In genomic region chr3:50695031-50695430, GRCh38 we compare ENCODE assay signal across 34 cellular contexts. TPM values are rescaled to one million over a fixed set of nuclear protein-coding genes. Genes with fewer than 3 reads are reported as not detected.
DNase-seq lines count a peak whose midpoint lies in the region; FAIRE-seq and TF ChIP-seq lines count a peak whose summit lies in the region.
"Had no signal": no experiment of that assay in that cellular context is flagged by ENCODE, and none has a peak within 500 bp of the region (broad histone marks: within the 10 kb centered on the region; RNA-seq: fewer than 3 reads in every experiment).

No MANE protein-coding gene starts in this region.

- H4K5ac ChIP-seq in H9 (ENCODE audit: insufficient read length, low read depth, low read length), result no peak overlapping the region

- no peak overlapping the region for H3K9ac ChIP-seq in endodermal cell (ENCODE audit: extremely low read depth, low read length, poor library complexity, severe bottlenecking)
- no peak overlapping the region for H3K9ac ChIP-seq in trophoblast cell (ENCODE audit: low read length)
- no peak overlapping the region for H3K9ac ChIP-seq in H9 (ENCODE audit: extremely low read depth, insufficient read length, low read length)
- H3K9ac ChIP-seq: BLaER1; BLaER1 treated with 17β-estradiol and CSF1 and Interleukin-3, amounts not matched to agents 10 nM and 100 nM had no signal

- no peak overlapping the region for H3K56ac ChIP-seq in H9 (ENCODE audit: insufficient read length, low read depth, low read length)

- intact Hi-C loops in Caco-2 (cut with micrococcal nuclease; ENCODE audit: unreplicated experiment), result no loop called here

- H4K91ac ChIP-seq in trophoblast cell (ENCODE audit: low read depth, low read length) (no peak overlapping the region), H9 (ENCODE audit: insufficient read length, low read depth, low read length) (no peak overlapping the region)

- H3K4me3 ChIP-seq in endodermal cell (ENCODE audit: low read length) (peak overlapping the region; percentile 56), trophoblast cell (ENCODE audit: low read depth, low read length) (no peak overlapping the region), Caco-2 (ENCODE audit: low read depth, low read length) (no peak overlapping the region), hepatocyte (no peak overlapping the region)
- H3K4me3 ChIP-seq: A549; BLaER1; BLaER1 treated with 17β-estradiol and CSF1 and Interleukin-3, amounts not matched to agents 10 nM and 100 nM had no signal

- H3K4me1 ChIP-seq in endodermal cell (ENCODE audit: control insufficient read depth, insufficient read depth, low read length), result no peaks in the 10 kb centered on the region
- no peaks in the 10 kb centered on the region for H3K4me1 ChIP-seq in trophoblast cell (ENCODE audit: control insufficient read depth in 1 of 2, insufficient read depth in 2 of 2, low read length in 2 of 2)
- H3K4me1 ChIP-seq in Caco-2, result no peaks in the 10 kb centered on the region
- no peaks in the 10 kb centered on the region for H3K4me1 ChIP-seq in hepatocyte (ENCODE audit: insufficient read depth)
- no peaks in the 10 kb centered on the region for H3K4me1 ChIP-seq in H9 (ENCODE audit: insufficient read depth, low read length)
- H3K4me1 ChIP-seq: A549; BE2C; BLaER1; BLaER1 treated with 17β-estradiol and CSF1 and Interleukin-3, amounts not matched to agents 10 nM and 100 nM had no signal

- no peak for DNase-seq in H54 (ENCODE audit: insufficient read length, low spot score)
- no peak for DNase-seq in endodermal cell
- DNase-seq in trophoblast cell, result peak; percentile 61 to 79
- DNase-seq in Caco-2, result no peak
- DNase-seq in hepatocyte (ENCODE audit: low spot score), result no peak
- DNase-seq in H9, result no peak
- DNase-seq: 8988T; ACHN; AML-193; BE2C; C1 segment of cervical spinal cord; Calu3; CD4-positive, alpha-beta memory T cell; CD4-positive, alpha-beta T cell; CD4-positive, CD25-positive, alpha-beta regulatory T cell; CD8-positive, alpha-beta memory T cell; CD8-positive, alpha-beta T cell; COR-L47; DMS 273 treated with DMSO at 0.1 percent for 48 hours; DMS153; DMS53; DMS79; DMS79 treated with DMSO at 0.1 percent for 48 hours; DND-41; EL had no signal

- TF ChIP-seq CTCF in endodermal cell (conservative IDR thresholded peaks at IDR 0.05) (no peak), Caco-2 (IDR thresholded peaks at IDR 0.05; ENCODE audit: insufficient read depth in 1 of 2, low read depth in 1 of 2, low read length in 1 of 2, severe bottlenecking in 1 of 2, unreplicated experiment in 1 of 2) (no peak), hepatocyte (IDR thresholded peaks at IDR 0.05; ENCODE audit: poor library complexity) (no peak), H9 (conservative IDR thresholded peaks at IDR 0.05) (no peak)

- peaks cover 24% of the 10 kb centered on the region for H3K36me3 Mint-ChIP-seq in endodermal cell (ENCODE audit: low read depth)
- no peaks in the 10 kb centered on the region for H3K36me3 Mint-ChIP-seq in Caco-2 (ENCODE audit: insufficient read depth, unreplicated experiment)
- peaks cover 9 to 22% (median 18%) of the 10 kb centered on the region in 3 experiments for H3K36me3 Mint-ChIP-seq in H9 (ENCODE audit: insufficient read depth in 1 of 3, low read depth in 3 of 3)
- H3K36me3 Mint-ChIP-seq: CD14-positive monocyte; CD4-positive, CD25-positive, alpha-beta regulatory T cell; CD8-positive, alpha-beta T cell had no signal

- H4K20me1 ChIP-seq in hepatocyte (ENCODE audit: insufficient read depth, poor library complexity, severe bottlenecking) (no peaks in the 10 kb centered on the region), H9 (ENCODE audit: control insufficient read depth, insufficient read depth, insufficient read length) (no peaks in the 10 kb centered on the region)
- H4K20me1 ChIP-seq: BLaER1; BLaER1 treated with 17β-estradiol and CSF1 and Interleukin-3, amounts not matched to agents 10 nM and 100 nM had no signal

- POLR2A ChIA-PET in Caco-2 (lab: Charles Lee), result no interaction called here

- H3K27me3 ChIP-seq in endodermal cell (ENCODE audit: control insufficient read depth, insufficient read depth, low read length, poor library complexity, severe bottlenecking) (no peaks in the 10 kb centered on the region), trophoblast cell (ENCODE audit: insufficient read depth, low read length) (no peaks in the 10 kb centered on the region), Caco-2 (replicated peaks; ENCODE audit: control insufficient read depth, insufficient read depth, low read length) (no peaks in the 10 kb centered on the region), hepatocyte (no peaks in the 10 kb centered on the region), H9 (ENCODE audit: insufficient read depth, low read length) (no peaks in the 10 kb centered on the region)
- H3K27me3 ChIP-seq: BE2C; BLaER1; BLaER1 treated with 17β-estradiol and CSF1 and Interleukin-3, amounts not matched to agents 10 nM and 100 nM had no signal

- CTCF ChIA-PET in Caco-2 (lab: Charles Lee), result no interaction called here

- H3K4me2 ChIP-seq in trophoblast cell (ENCODE audit: low read length) (no peak overlapping the region), hepatocyte (no peak overlapping the region), H9 (ENCODE audit: insufficient read depth, insufficient read length, low read length) (no peak overlapping the region)
- H3K4me2 ChIP-seq: A549; BLaER1; BLaER1 treated with 17β-estradiol and CSF1 and Interleukin-3, amounts not matched to agents 10 nM and 100 nM had no signal

- no peak overlapping the region for H3K4ac ChIP-seq in trophoblast cell (ENCODE audit: low read depth, low read length)
- no peak overlapping the region for H3K4ac ChIP-seq in H9 (ENCODE audit: low read depth, low read length)

- H3K23ac ChIP-seq in trophoblast cell (ENCODE audit: low read length) (no peak overlapping the region), H9 (ENCODE audit: insufficient read length, low read depth, low read length) (no peak overlapping the region)

- H3K27ac Mint-ChIP-seq in endodermal cell (no peak overlapping the region), Caco-2 (ENCODE audit: unreplicated experiment) (no peak overlapping the region), H9 (no peak overlapping the region)
- H3K27ac Mint-ChIP-seq: B cell; CD14-positive monocyte; CD4-positive, alpha-beta memory T cell; CD4-positive, alpha-beta T cell; CD8-positive, alpha-beta memory T cell; CD8-positive, alpha-beta T cell had no signal

- H4K12ac ChIP-seq in trophoblast cell (ENCODE audit: low read depth, low read length), result no peak overlapping the region

- H3K9me2 ChIP-seq in hepatocyte (replicated peaks; ENCODE audit: insufficient read depth), result no peaks in the 10 kb centered on the region

- H3K14ac ChIP-seq in trophoblast cell (ENCODE audit: low read length) (no peak overlapping the region), H9 (ENCODE audit: insufficient read depth, low read length) (no peak overlapping the region)

- H2BK12ac ChIP-seq in trophoblast cell (ENCODE audit: low read length) (no peak overlapping the region), H9 (ENCODE audit: insufficient read length, low read depth, low read length) (no peak overlapping the region)

- H3K79me1 ChIP-seq in trophoblast cell (ENCODE audit: low read length) (no peaks in the 10 kb centered on the region), H9 (ENCODE audit: insufficient read depth, low read depth, low read length, poor library complexity, severe bottlenecking) (no peaks in the 10 kb centered on the region)

- FAIRE-seq in H54 (lab: Jason Lieb, UNC), result peak; percentile 62
- FAIRE-seq: A204.1, A549, D721Med had no signal

- no peaks in the 10 kb centered on the region for H3K79me2 ChIP-seq in trophoblast cell (ENCODE audit: control insufficient read depth, insufficient read depth, low read length, poor library complexity)
- no peaks in the 10 kb centered on the region for H3K79me2 ChIP-seq in hepatocyte
- H3K79me2 ChIP-seq in H9 (ENCODE audit: insufficient read depth, low read length), result peaks cover 1% of the 10 kb centered on the region; the same call in 1 of the 2 replicates

- H3K18ac ChIP-seq in trophoblast cell (ENCODE audit: low read length) (no peak overlapping the region), H9 (ENCODE audit: insufficient read length, low read depth, low read length) (no peak overlapping the region)

- no peak for TF ChIP-seq POLR2A in H54 (IDR thresholded peaks at IDR 0.05; ENCODE audit: low read depth, low read length)

- H3K4me1 Mint-ChIP-seq in endodermal cell (no peaks in the 10 kb centered on the region), Caco-2 (ENCODE audit: low read depth, unreplicated experiment) (no peaks in the 10 kb centered on the region), H9 (peaks cover 12 to 19% of the 10 kb centered on the region in 2 experiments; a peak in 3 of 4 replicates)
- H3K4me1 Mint-ChIP-seq: B cell; CD14-positive monocyte; CD4-positive, alpha-beta memory T cell; CD4-positive, CD25-positive, alpha-beta regulatory T cell; CD8-positive, alpha-beta memory T cell had no signal

- H4K8ac ChIP-seq in trophoblast cell (ENCODE audit: low read depth, low read length) (no peak overlapping the region), H9 (replicated peaks; ENCODE audit: insufficient read length, low read depth, low read length) (no peak overlapping the region)

- 67 to 76% methylated on average over 2 of the region's 2 CpGs for WGBS in endodermal cell (ENCODE audit: insufficient coverage in 1 of 2, insufficient read length in 1 of 2), 2 experiments
- no CpG with 5 or more reads among the region's 2 CpGs for WGBS in trophoblast cell (ENCODE audit: extremely low coverage, insufficient coverage, insufficient read length)
- 64% methylated on average over 2 of the region's 2 CpGs for WGBS in hepatocyte (ENCODE audit: low lambda C conversion rate, missing lambda C conversion rate)
- WGBS in H9 (ENCODE audit: extremely low coverage, insufficient read length, low lambda C conversion rate), result no CpG with 5 or more reads among the region's 2 CpGs

- H2BK15ac ChIP-seq in H9 (ENCODE audit: low read depth, low read length), result no peak overlapping the region

- no peak overlapping the region for H3T11ph ChIP-seq in H9 (ENCODE audit: low read length)

- H3K4me3 Mint-ChIP-seq in endodermal cell (no peak overlapping the region), Caco-2 (ENCODE audit: unreplicated experiment) (no peak overlapping the region), H9 (no peak overlapping the region)
- H3K4me3 Mint-ChIP-seq: B cell; CD14-positive monocyte; CD4-positive, alpha-beta memory T cell; CD4-positive, alpha-beta T cell; CD4-positive, CD25-positive, alpha-beta regulatory T cell; CD8-positive, alpha-beta memory T cell; CD8-positive, alpha-beta T cell had no signal

- H2BK120ac ChIP-seq in trophoblast cell (ENCODE audit: insufficient read depth, low read length, poor library complexity), result no peak overlapping the region
- H2BK120ac ChIP-seq in H9 (ENCODE audit: low read depth, low read length, poor library complexity, severe bottlenecking), result no peak overlapping the region

- no peak overlapping the region for H3K27ac ChIP-seq in endodermal cell (ENCODE audit: low read depth, low read length)
- H3K27ac ChIP-seq in trophoblast cell (ENCODE audit: low read depth, low read length), result no peak overlapping the region
- no peak overlapping the region for H3K27ac ChIP-seq in hepatocyte
- no peak overlapping the region for H3K27ac ChIP-seq in H9 (ENCODE audit: insufficient read length, low read depth, low read length)
- H3K27ac ChIP-seq: 22Rv1; A549; BLaER1; BLaER1 treated with 17β-estradiol and CSF1 and Interleukin-3, amounts not matched to agents 10 nM and 100 nM; C4-2B had no signal

- H3K9me3 ChIP-seq in endodermal cell (ENCODE audit: control insufficient read depth, low read length), result peaks cover 33% of the 10 kb centered on the region
- no peaks in the 10 kb centered on the region for H3K9me3 ChIP-seq in trophoblast cell (ENCODE audit: insufficient read depth, low read depth, low read length)
- no peaks in the 10 kb centered on the region for H3K9me3 ChIP-seq in Caco-2
- H3K9me3 ChIP-seq in hepatocyte (ENCODE audit: low read depth), result no peaks in the 10 kb centered on the region
- H3K9me3 ChIP-seq in H9 (ENCODE audit: control insufficient read depth, low read depth, low read length), result no peaks in the 10 kb centered on the region
- H3K9me3 ChIP-seq: A549, BE2C had no signal

- H2BK5ac ChIP-seq in trophoblast cell (ENCODE audit: low read depth, low read length, poor library complexity) (no peak overlapping the region), H9 (ENCODE audit: insufficient read length, low read length) (no peak overlapping the region)

- H2AK5ac ChIP-seq in trophoblast cell (ENCODE audit: low read length) (no peak overlapping the region), H9 (ENCODE audit: insufficient read length, low read length) (no peak overlapping the region)

- no TSS peak for BruUV-seq in Caco-2 (replicated peaks; lab: Mats Ljungman, UMichigan)

- H2AFZ ChIP-seq in trophoblast cell (ENCODE audit: insufficient read depth, low read length, poor library complexity) (no peak overlapping the region), hepatocyte (no peak overlapping the region), H9 (ENCODE audit: low read length) (no peak overlapping the region)

- no peaks in the 10 kb centered on the region for H3K23me2 ChIP-seq in H9 (ENCODE audit: insufficient read length, low read depth, low read length, poor library complexity, severe bottlenecking)

- H3K36me3 ChIP-seq in endodermal cell (ENCODE audit: control insufficient read depth, insufficient read depth, low read length) (no peaks in the 10 kb centered on the region), trophoblast cell (ENCODE audit: control insufficient read depth in 1 of 2, insufficient read depth in 2 of 2, low read length in 2 of 2) (no peaks in the 10 kb centered on the region), Caco-2 (ENCODE audit: control insufficient read depth, insufficient read depth, low read length) (no peaks in the 10 kb centered on the region), hepatocyte (replicated peaks; ENCODE audit: insufficient read depth, low read depth) (no peaks in the 10 kb centered on the region)
- H3K36me3 ChIP-seq: BE2C; BLaER1; BLaER1 treated with 17β-estradiol and CSF1 and Interleukin-3, amounts not matched to agents 10 nM and 100 nM had no signal

- H3K27me3 Mint-ChIP-seq in endodermal cell (ENCODE audit: insufficient read depth) (peaks cover 6% of the 10 kb centered on the region), Caco-2 (ENCODE audit: insufficient read depth, unreplicated experiment) (peaks cover 4% of the 10 kb centered on the region), H9 (ENCODE audit: low read depth) (no peaks in the 10 kb centered on the region)

- H3K9me3 Mint-ChIP-seq in endodermal cell (peaks cover 34% of the 10 kb centered on the region), Caco-2 (ENCODE audit: unreplicated experiment) (peaks cover 15% of the 10 kb centered on the region), H9 (peaks cover 15 to 22% of the 10 kb centered on the region in 2 experiments; a peak in 4 of 5 replicates)

- H2BK20ac ChIP-seq in H9 (ENCODE audit: low read depth, low read length, poor library complexity, severe bottlenecking), result no peak overlapping the region

RNA-seq across cellular contexts. Expression of gene DOCK3, which starts 20.3 kb away (rescaled TPM):
- 1 to 10 TPM; 7.7 to 8.5 TPM for total RNA-seq in endodermal cell
- 4.2 TPM for polyA plus RNA-seq in endodermal cell (2013, experiment 1 of 2)
- polyA plus RNA-seq in endodermal cell (2013, experiment 2 of 2), result 3.9 TPM
- 3.5 and 3.6 TPM in 2 replicates for polyA plus RNA-seq in trophoblast cell (2013)
- 0.05 and 0.09 TPM in 2 replicates for total RNA-seq in Caco-2 (2022)
- total RNA-seq in hepatocyte, result 0.77 and 0.88 TPM in 2 replicates
- 1.6 and 1.9 TPM in 2 replicates for polyA plus RNA-seq in hepatocyte
- total RNA-seq in H9 (2021), result 7.0 and 8.3 TPM in 2 replicates

Comparison
In these comparisons a context has a peak if more than half of its experiments do, and no peak if none do; other contexts are left out.
1. DNase-seq: peak in trophoblast cell (2 of 2); none in H54 (single experiment), endodermal cell (single experiment), Caco-2 (0 of 2), hepatocyte (single experiment) and H9 (single experiment).